20 cellular contexts compared by ENCODE assay signal in the genomic region with DNA sequence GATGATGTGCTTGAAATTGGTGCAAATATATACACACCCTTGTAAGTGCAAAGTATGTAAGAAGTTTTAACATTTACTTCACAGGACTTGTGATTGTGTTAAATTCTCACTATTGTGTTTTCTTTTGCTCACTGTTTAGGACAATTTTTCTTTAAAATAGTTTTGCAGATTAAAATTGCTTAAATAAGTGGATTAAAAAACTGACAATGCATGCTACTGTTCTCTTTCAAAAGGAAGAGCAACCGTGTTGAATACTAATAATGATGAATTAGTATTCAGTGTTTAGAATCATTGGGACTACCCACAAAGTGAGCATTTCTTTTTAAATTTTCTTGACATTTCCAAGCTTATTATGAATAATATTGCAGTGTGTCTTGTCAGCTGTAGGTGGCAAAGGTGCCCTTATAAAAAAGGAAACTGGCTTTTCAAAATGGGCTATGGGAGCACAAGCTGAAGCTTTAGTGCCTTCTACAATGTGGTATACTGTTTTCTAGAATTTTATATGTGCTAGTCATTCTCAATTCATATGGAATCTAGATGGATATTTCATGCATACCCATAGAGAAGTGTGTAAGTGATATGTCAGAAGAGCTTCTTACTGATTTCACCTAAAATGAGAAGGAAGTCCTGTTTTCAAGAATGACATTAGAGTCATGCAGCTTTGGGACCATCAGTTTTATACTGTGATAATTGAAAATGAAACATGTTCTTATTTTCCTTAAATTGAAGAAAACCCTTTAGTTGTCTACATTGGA.
"Had no signal": no experiment of that assay in that cellular context is flagged by ENCODE, and none has a peak within 500 bp of the region (broad histone marks: within the 10 kb centered on the region; RNA-seq: fewer than 3 reads in every experiment).

No MANE protein-coding gene starts in this region.

- DNase-seq: activated CD4-positive, alpha-beta memory T cell treated with anti-CD3 and anti-CD28 coated beads, Interleukin-2, amount 10 ng/mL, durations not matched to agents 7 days and 5 days; activated CD4-positive, alpha-beta T cell treated with anti-CD3 and anti-CD28 coated beads for 4 hours; activated gamma-delta T cell; heart right ventricle; kidney glomerular epithelial cell; mesendoderm; naive thymus-derived CD8-positive, alpha-beta T cell; pancreas; SK-N-SH; spleen; stimulated activated CD4-positive, alpha-beta T cell treated with anti-CD3 and anti-CD28 coated beads, Interleukin-4, amount 100 ng/mL, for 4 hours; thyroid gland had no signal

- H3K27ac Mint-ChIP-seq: activated CD4-positive, alpha-beta memory T cell treated with anti-CD3 and anti-CD28 coated beads, Interleukin-2, amount 10 ng/mL, durations not matched to agents 7 days and 5 days; brain; stimulated activated memory B cell treated with anti-CD40 and anti-IgM and Interleukin-4, amounts not matched to agents 10 μg/mL and 1 μg/mL and 100 μg/mL, for 72 hours; WTC11 had no signal

- H3K4me3 Mint-ChIP-seq: activated CD4-positive, alpha-beta memory T cell treated with anti-CD3 and anti-CD28 coated beads, Interleukin-2, amount 10 ng/mL, durations not matched to agents 7 days and 5 days; brain; central memory CD8-positive, alpha-beta T cell; naive thymus-derived CD8-positive, alpha-beta T cell; stimulated activated memory B cell treated with anti-CD40 and anti-IgM and Interleukin-4, amounts not matched to agents 10 μg/mL and 1 μg/mL and 100 μg/mL, for 72 hours; WTC11 had no signal

- H3K27ac ChIP-seq: coronary artery, gastroesophageal sphincter, heart right ventricle, neutrophil, pancreas, spleen, thyroid gland had no signal

- ATAC-seq: gastroesophageal sphincter; heart right ventricle; naive thymus-derived CD8-positive, alpha-beta T cell; pancreas; stimulated activated memory B cell treated with anti-CD40 and anti-IgM and Interleukin-4, amounts not matched to agents 10 μg/mL and 1 μg/mL and 100 μg/mL, for 72 hours; WTC11 had no signal

- H3K27me3 Mint-ChIP-seq: activated CD4-positive, alpha-beta memory T cell treated with anti-CD3 and anti-CD28 coated beads, Interleukin-2, amount 10 ng/mL, durations not matched to agents 7 days and 5 days; brain; central memory CD8-positive, alpha-beta T cell; naive thymus-derived CD8-positive, alpha-beta T cell; stimulated activated memory B cell treated with anti-CD40 and anti-IgM and Interleukin-4, amounts not matched to agents 10 μg/mL and 1 μg/mL and 100 μg/mL, for 72 hours had no signal

- H3K4me1 Mint-ChIP-seq: central memory CD8-positive, alpha-beta T cell; stimulated activated memory B cell treated with anti-CD40 and anti-IgM and Interleukin-4, amounts not matched to agents 10 μg/mL and 1 μg/mL and 100 μg/mL, for 72 hours; WTC11 had no signal

- H3K9me3 Mint-ChIP-seq: activated CD4-positive, alpha-beta memory T cell treated with anti-CD3 and anti-CD28 coated beads, Interleukin-2, amount 10 ng/mL, durations not matched to agents 7 days and 5 days; activated naive CD4-positive, alpha-beta T cell treated with anti-CD3 and anti-CD28 coated beads, Interleukin-2, amount 50 U/mL, for 72 hours; brain; central memory CD8-positive, alpha-beta T cell; naive thymus-derived CD8-positive, alpha-beta T cell; stimulated activated memory B cell treated with anti-CD40 and anti-IgM and Interleukin-4, amounts not matched to agents 10 μg/mL and 1 μg/mL and 100 μg/mL, for 72 hours; WTC11 had no signal
